In the genomic region with DNA sequence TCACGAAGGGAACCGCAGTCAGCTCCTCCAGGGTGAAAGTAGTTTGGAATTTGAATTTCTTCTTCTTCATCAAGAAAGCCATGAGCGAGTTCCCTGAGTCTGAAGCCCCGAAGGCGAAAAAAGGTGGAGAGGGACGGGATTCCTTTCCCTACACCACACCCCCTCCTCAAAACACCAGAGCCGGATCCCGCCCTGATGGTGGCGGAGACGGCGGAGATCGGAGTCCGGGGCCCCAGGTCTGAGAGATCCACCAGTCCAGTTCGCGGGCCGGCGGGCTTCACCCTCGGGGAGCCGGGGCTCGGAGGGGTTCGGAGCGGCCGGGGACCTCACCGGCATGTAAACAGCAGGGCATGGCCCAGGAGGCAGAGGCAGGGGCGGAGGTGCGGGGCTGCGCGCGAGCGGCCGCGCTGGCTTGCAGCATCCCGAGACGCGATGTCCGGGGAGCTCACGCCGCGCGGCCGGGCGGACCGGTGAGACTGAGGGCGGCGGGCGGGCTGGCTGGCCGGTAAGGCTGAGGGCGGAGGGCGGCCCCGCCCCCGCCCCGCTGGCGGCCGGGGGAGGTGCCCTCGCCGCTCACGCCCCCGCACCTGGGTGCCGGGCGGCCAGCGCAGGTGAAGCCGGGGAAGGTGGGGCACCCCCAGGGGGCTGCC, we compare ENCODE assay signal across 8 cellular contexts. TPM values are rescaled to one million over a fixed set of nuclear protein-coding genes. Genes with fewer than 3 reads are reported as not detected.
DNase-seq lines count a peak whose midpoint lies in the region; ATAC-seq and TF ChIP-seq lines count a peak whose summit lies in the region.

No MANE protein-coding gene starts in this region.

- H3K9me3 Mint-ChIP-seq in CD8-positive, alpha-beta T cell, result no peaks in the 10 kb centered on the region

- peaks cover 12% of the 10 kb centered on the region for H3K36me3 ChIP-seq in CD8-positive, alpha-beta T cell (ENCODE audit: insufficient read depth, low read length)
- H3K36me3 ChIP-seq in WERI-Rb-1 (peaks cover 25% of the 10 kb centered on the region), ectodermal cell (ENCODE audit: control insufficient read depth, insufficient read depth, low read length) (no peaks in the 10 kb centered on the region), vagina (no peaks in the 10 kb centered on the region)

- TF ChIP-seq CTCF in CD8-positive, alpha-beta T cell (IDR thresholded peaks at IDR 0.05), result no peak
- no peak for TF ChIP-seq CTCF in WERI-Rb-1 (IDR thresholded peaks at IDR 0.05; ENCODE audit: low read depth, low read length)
- no peak for TF ChIP-seq CTCF in vagina (IDR thresholded peaks at IDR 0.05)

- peak in 1 of 2 donors; percentile 73 for TF ChIP-seq POLR2A in vagina (IDR thresholded peaks at IDR 0.05)

- H3K27ac Mint-ChIP-seq in CD8-positive, alpha-beta T cell, result peak overlapping the region; percentile 95

- peak overlapping the region; percentile 62 for H3K27ac ChIP-seq in CD8-positive, alpha-beta T cell (ENCODE audit: low read depth, low read length)
- H3K27ac ChIP-seq in WERI-Rb-1 (peak overlapping the region; percentile 70), ectodermal cell (ENCODE audit: insufficient read depth, low read depth, low read length, poor library complexity, severe bottlenecking) (peak overlapping the region; percentile 36), vagina (peak overlapping the region; percentile 96)

- POLR2A ChIA-PET in CD8-positive, alpha-beta T cell (lab: Charles Lee), result interaction anchor here (0.6 to 21.4 kb wide), 11 partner anchors 10 to 730 kb away, joined by 3 to 467 read pairs (median 4); partner anchors contain the start of gene DPM2

- no peaks in the 10 kb centered on the region for H3K27me3 Mint-ChIP-seq in CD8-positive, alpha-beta T cell (ENCODE audit: low read depth)

- H3K4me3 Mint-ChIP-seq in CD8-positive, alpha-beta T cell, result peak overlapping the region; percentile 97

- CTCF ChIA-PET in CD8-positive, alpha-beta T cell (lab: Charles Lee), result interaction anchor here (1.0 to 34.6 kb wide), 8 partner anchors 27 to 137 kb away, joined by 3 to 573 read pairs (median 8); partner anchors contain the start of gene DPM2

- H3K4me1 Mint-ChIP-seq in CD8-positive, alpha-beta T cell (ENCODE audit: low read depth), result peaks cover 54% of the 10 kb centered on the region

- H3K36me3 Mint-ChIP-seq in CD8-positive, alpha-beta T cell, result peaks cover 41% of the 10 kb centered on the region

- H3K4me1 ChIP-seq in CD8-positive, alpha-beta T cell (ENCODE audit: insufficient read depth, low read length), result peaks cover 43% of the 10 kb centered on the region
- H3K4me1 ChIP-seq in ectodermal cell (ENCODE audit: control insufficient read depth, insufficient read depth, low read length) (peaks cover 33% of the 10 kb centered on the region), vagina (peaks cover 59% of the 10 kb centered on the region)

- peak in 4 of 7 experiments; percentile 50 to 78 (median 56) for DNase-seq in CD8-positive, alpha-beta T cell
- DNase-seq in WERI-Rb-1 (peak; percentile 60), mucosa of gallbladder (ENCODE audit: low spot score) (peak; percentile 41), vagina (ENCODE audit: extremely low spot score in 2 of 2) (no peak), NOMO-1 treated with DMSO at 0.1 percent for 48 hours (lab: John Stamatoyannopoulos, UW; ENCODE audit: unreplicated experiment) (no peak)

- intact Hi-C loops in CD8-positive, alpha-beta T cell (cut with DNase I, micrococcal nuclease), result loop anchor here in 1 of 2 experiments (5.0 kb wide), 1 partner anchor 147 kb away; the partner anchor contains the start of gene PTGES2
- intact Hi-C loops in vagina (cut with DNase I), result loop anchor here (5.0 kb wide), 1 partner anchor 38 kb away; no protein-coding TSS in a partner anchor

- H3K9me3 ChIP-seq in CD8-positive, alpha-beta T cell (ENCODE audit: low read length), result no peaks in the 10 kb centered on the region
- H3K9me3 ChIP-seq in WERI-Rb-1 (ENCODE audit: severe bottlenecking) (no peaks in the 10 kb centered on the region), ectodermal cell (ENCODE audit: control insufficient read depth, low read length) (no peaks in the 10 kb centered on the region), vagina (no peaks in the 10 kb centered on the region)

- no peaks in the 10 kb centered on the region for H3K27me3 ChIP-seq in CD8-positive, alpha-beta T cell (ENCODE audit: insufficient read depth, low read length)
- H3K27me3 ChIP-seq in WERI-Rb-1 (ENCODE audit: insufficient read depth, low read depth, severe bottlenecking), result no peaks in the 10 kb centered on the region
- no peaks in the 10 kb centered on the region for H3K27me3 ChIP-seq in ectodermal cell (ENCODE audit: control insufficient read depth, insufficient read depth, low read length, poor library complexity, severe bottlenecking)
- no peaks in the 10 kb centered on the region for H3K27me3 ChIP-seq in vagina

- ATAC-seq in CD8-positive, alpha-beta T cell, result peak; percentile 18
- peak; percentile 30 for ATAC-seq in GM19452 (IDR thresholded peaks at IDR 0.05; ENCODE audit: unreplicated experiment)
- peak; percentile 29 for ATAC-seq in HG03460 (IDR thresholded peaks at IDR 0.05; ENCODE audit: unreplicated experiment)

- peak overlapping the region; percentile 73 for H3K4me3 ChIP-seq in CD8-positive, alpha-beta T cell (ENCODE audit: low read depth, low read length)
- H3K4me3 ChIP-seq in WERI-Rb-1 (ENCODE audit: low read depth, low read length), result peak overlapping the region; percentile 84
- peak overlapping the region; percentile 84 for H3K4me3 ChIP-seq in ectodermal cell (ENCODE audit: insufficient read depth, low read depth, low read length)
- peak overlapping the region; percentile 78 to 95 for H3K4me3 ChIP-seq in vagina

- 0 to 1% methylated on average over 62 of the region's 62 CpGs for WGBS in ectodermal cell, 2 experiments

RNA-seq across cellular contexts. Expression of gene EEIG1, which starts 0.6 kb away (rescaled TPM):
- 100 to 1,000 TPM; 359 to 378 TPM for total RNA-seq in CD8-positive, alpha-beta T cell
- 24.3 TPM for polyA plus RNA-seq in ectodermal cell (2013, experiment 1 of 4)
- 21.6 TPM for polyA plus RNA-seq in ectodermal cell (2013, experiment 2 of 4)
- polyA plus RNA-seq in ectodermal cell (2013, experiment 3 of 4), result 16.7 TPM
- polyA plus RNA-seq in ectodermal cell (2013, experiment 4 of 4), result 19.1 TPM
- total RNA-seq in mucosa of gallbladder, result 220 TPM
- total RNA-seq in vagina, result 30.9 TPM

RNA-seq across cellular contexts. Expression of gene DPM2, which starts 42.5 kb away (rescaled TPM):
- 10 to 100 TPM; 40.2 to 42.7 TPM for total RNA-seq in CD8-positive, alpha-beta T cell
- polyA plus RNA-seq in ectodermal cell (2013, experiment 1 of 4), result 39.8 TPM
- polyA plus RNA-seq in ectodermal cell (2013, experiment 2 of 4), result 38.0 TPM
- 27.9 TPM for polyA plus RNA-seq in ectodermal cell (2013, experiment 3 of 4)
- polyA plus RNA-seq in ectodermal cell (2013, experiment 4 of 4), result 34.1 TPM
- total RNA-seq in mucosa of gallbladder (36.6 TPM), vagina (17.7 TPM)

RNA-seq across cellular contexts. Expression of gene PIP5KL1, which starts 49.6 kb away (rescaled TPM):
- total RNA-seq in CD8-positive, alpha-beta T cell, result 1 to 10 TPM; 5.1 to 7.4 TPM
- 3.6 TPM for polyA plus RNA-seq in ectodermal cell (2013, experiment 1 of 4)
- polyA plus RNA-seq in ectodermal cell (2013, experiment 2 of 4), result 4.1 TPM
- 3.8 TPM for polyA plus RNA-seq in ectodermal cell (2013, experiment 3 of 4)
- polyA plus RNA-seq in ectodermal cell (2013, experiment 4 of 4), result 6.3 TPM
- total RNA-seq in mucosa of gallbladder (4.9 TPM), vagina (10.3 TPM)

Comparison
In these comparisons a context has a peak if more than half of its experiments do, and no peak if none do; other contexts are left out.
1. DNase-seq: peak in CD8-positive, alpha-beta T cell (4 of 7), WERI-Rb-1 (single experiment) and mucosa of gallbladder (single experiment); none in vagina (0 of 2) and NOMO-1 treated with DMSO at 0.1 percent for 48 hours (single experiment).
2. H3K27ac ChIP-seq: peak in every context shown above with its lines; median percentile 96 in vagina; 70 in WERI-Rb-1; 62 in CD8-positive, alpha-beta T cell; 36 in ectodermal cell.
3. Peak in every context shown above with its lines, with median percentiles within 50 percentile points of each other: ATAC-seq and H3K4me3 ChIP-seq.